In the genomic region with DNA sequence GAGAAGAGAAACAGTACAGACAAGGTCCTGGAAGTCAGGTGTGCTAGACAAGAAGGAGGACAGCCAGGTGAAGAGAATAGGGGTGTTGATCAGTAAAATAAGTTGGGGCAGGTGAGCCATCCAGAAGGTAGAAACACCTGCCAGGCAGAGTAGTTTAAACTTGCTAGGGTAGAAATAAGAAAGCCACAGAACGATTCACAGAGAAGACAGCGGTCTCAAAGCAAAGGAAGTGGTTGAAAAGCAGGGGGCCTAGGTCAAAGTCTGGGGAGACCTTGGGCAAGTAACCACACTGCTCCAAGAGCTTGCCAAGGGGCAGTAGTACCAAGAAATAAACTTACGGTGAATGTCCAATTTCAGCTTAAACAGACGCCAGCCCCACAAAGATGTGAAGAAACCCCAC, we compare ENCODE assay signal across 23 cellular contexts.
DNase-seq lines count a peak whose midpoint lies in the region; ATAC-seq and TF ChIP-seq lines count a peak whose summit lies in the region.
"Had no signal": no experiment of that assay in that cellular context is flagged by ENCODE, and none has a peak within 500 bp of the region (broad histone marks: within the 10 kb centered on the region; RNA-seq: fewer than 3 reads in every experiment).

No MANE protein-coding gene starts in this region.

- H3K4me1 ChIP-seq in DND-41 (ENCODE audit: insufficient read depth, low read length) = peaks cover 1% of the 10 kb centered on the region; the same call in 1 of the 2 replicates
- H3K4me1 ChIP-seq: A549; BE2C; BLaER1 treated with 17β-estradiol and CSF1 and Interleukin-3, amounts not matched to agents 10 nM and 100 nM; Caco-2 had no signal

- no peaks in the 10 kb centered on the region for H3K27me3 ChIP-seq in CD4-positive, alpha-beta T cell (ENCODE audit: control insufficient read depth, insufficient read depth, low read length)
- H3K27me3 ChIP-seq in DND-41 (ENCODE audit: insufficient read depth, low read length, poor library complexity) = no peaks in the 10 kb centered on the region
- H3K27me3 ChIP-seq: BE2C; BLaER1 treated with 17β-estradiol and CSF1 and Interleukin-3, amounts not matched to agents 10 nM and 100 nM had no signal

- no peak for TF ChIP-seq CTCF in activated CD8-positive, alpha-beta T cell treated with anti-CD3 and anti-CD28 coated beads for 36 hours (IDR thresholded peaks at IDR 0.05)
- TF ChIP-seq CTCF in CD4-positive, alpha-beta T cell (IDR thresholded peaks at IDR 0.05) = no peak
- TF ChIP-seq CTCF in DND-41 (IDR thresholded peaks at IDR 0.05; ENCODE audit: borderline replicate concordance, extremely low read depth, low read length, poor library complexity, severe bottlenecking) = no peak

- no peaks in the 10 kb centered on the region for H4K20me1 ChIP-seq in DND-41 (ENCODE audit: insufficient read depth, low read length)
- H4K20me1 ChIP-seq: BLaER1 treated with 17β-estradiol and CSF1 and Interleukin-3, amounts not matched to agents 10 nM and 100 nM had no signal

- no peaks in the 10 kb centered on the region for H3K36me3 Mint-ChIP-seq in activated CD8-positive, alpha-beta T cell treated with anti-CD3 and anti-CD28 coated beads, Interleukin-2, amount 10 ng/mL, durations not matched to agents 7 days and 5 days (ENCODE audit: low read depth)
- no peaks in the 10 kb centered on the region for H3K36me3 Mint-ChIP-seq in activated CD8-positive, alpha-beta T cell treated with anti-CD3 and anti-CD28 coated beads for 36 hours (ENCODE audit: low read depth)
- no peaks in the 10 kb centered on the region for H3K36me3 Mint-ChIP-seq in CD4-positive, alpha-beta T cell (ENCODE audit: low read depth)
- H3K36me3 Mint-ChIP-seq in T-cell = no peaks in the 10 kb centered on the region
- H3K36me3 Mint-ChIP-seq: CD14-positive monocyte; CD4-positive, alpha-beta memory T cell had no signal

- CTCF ChIA-PET in activated CD8-positive, alpha-beta T cell treated with anti-CD3 and anti-CD28 coated beads, Interleukin-2, amount 10 ng/mL, durations not matched to agents 7 days and 5 days (lab: Charles Lee) = no interaction called here
- CTCF ChIA-PET in activated CD8-positive, alpha-beta T cell treated with anti-CD3 and anti-CD28 coated beads for 36 hours (lab: Charles Lee) = no interaction called here
- CTCF ChIA-PET in CD4-positive, alpha-beta T cell (lab: Charles Lee) = no interaction called here
- CTCF ChIA-PET in T-cell (lab: Charles Lee) = no interaction called here

- no peaks in the 10 kb centered on the region for H3K9me3 ChIP-seq in CD4-positive, alpha-beta T cell (ENCODE audit: control insufficient read depth, low read length)
- no peaks in the 10 kb centered on the region for H3K9me3 ChIP-seq in DND-41 (ENCODE audit: insufficient read depth, low read length, severe bottlenecking)
- H3K9me3 ChIP-seq: A549; BE2C; BLaER1 treated with 17β-estradiol and CSF1 and Interleukin-3, amounts not matched to agents 10 nM and 100 nM; Caco-2 had no signal

- H3K27ac Mint-ChIP-seq in activated CD8-positive, alpha-beta T cell treated with anti-CD3 and anti-CD28 coated beads, Interleukin-2, amount 10 ng/mL, durations not matched to agents 7 days and 5 days = no peak overlapping the region
- no peak overlapping the region for H3K27ac Mint-ChIP-seq in activated CD8-positive, alpha-beta T cell treated with anti-CD3 and anti-CD28 coated beads for 36 hours
- H3K27ac Mint-ChIP-seq in CD4-positive, alpha-beta T cell = peak overlapping the region; percentile 11
- H3K27ac Mint-ChIP-seq in T-cell = peak overlapping the region in 1 of 2 donors; percentile 5
- H3K27ac Mint-ChIP-seq: GM23338, H9 had no signal

- H3K4me1 Mint-ChIP-seq in activated CD8-positive, alpha-beta T cell treated with anti-CD3 and anti-CD28 coated beads, Interleukin-2, amount 10 ng/mL, durations not matched to agents 7 days and 5 days (ENCODE audit: low read depth) = peaks cover 15% of the 10 kb centered on the region
- H3K4me1 Mint-ChIP-seq in activated CD8-positive, alpha-beta T cell treated with anti-CD3 and anti-CD28 coated beads for 36 hours (ENCODE audit: low read depth) = peaks cover 10% of the 10 kb centered on the region
- peaks cover 38% of the 10 kb centered on the region for H3K4me1 Mint-ChIP-seq in CD4-positive, alpha-beta T cell (ENCODE audit: low read depth)
- H3K4me1 Mint-ChIP-seq in T-cell = peaks cover 22 to 33% (median 26%) of the 10 kb centered on the region in 3 donors
- H3K4me1 Mint-ChIP-seq: CD14-positive monocyte, GM23338, H9 had no signal

- H3K4me3 Mint-ChIP-seq in activated CD8-positive, alpha-beta T cell treated with anti-CD3 and anti-CD28 coated beads, Interleukin-2, amount 10 ng/mL, durations not matched to agents 7 days and 5 days = no peak overlapping the region
- no peak overlapping the region for H3K4me3 Mint-ChIP-seq in activated CD8-positive, alpha-beta T cell treated with anti-CD3 and anti-CD28 coated beads for 36 hours
- no peak overlapping the region for H3K4me3 Mint-ChIP-seq in CD4-positive, alpha-beta T cell
- H3K4me3 Mint-ChIP-seq in T-cell = peak overlapping the region in 1 of 3 donors; percentile 26
- H3K4me3 Mint-ChIP-seq: CD14-positive monocyte, GM23338, H9 had no signal

- H3K4me3 ChIP-seq in DND-41 (ENCODE audit: low read depth in 1 of 2, low read length in 2 of 2) = no peak overlapping the region
- H3K4me3 ChIP-seq: A549; BLaER1 treated with 17β-estradiol and CSF1 and Interleukin-3, amounts not matched to agents 10 nM and 100 nM; GM12878; GM23338 had no signal

- peak; percentile 33 for ATAC-seq in activated CD8-positive, alpha-beta T cell treated with anti-CD3 and anti-CD28 coated beads, Interleukin-2, amount 10 ng/mL, durations not matched to agents 7 days and 5 days
- ATAC-seq in activated CD8-positive, alpha-beta T cell treated with anti-CD3 and anti-CD28 coated beads for 36 hours = no peak
- ATAC-seq in CD4-positive, alpha-beta T cell (ENCODE audit: poor library complexity) = no peak
- ATAC-seq in DND-41 (ENCODE audit: insufficient read depth, low read depth) (peak; percentile 77), T-cell (replicated peaks in 1 of 4) (peak; percentile 31 to 72 (median 60)), HG03439 (IDR thresholded peaks at IDR 0.05; ENCODE audit: unreplicated experiment) (no peak)
- ATAC-seq: A549, GM12878, GM23338, HCT116 had no signal

- no peak overlapping the region for H3K4me2 ChIP-seq in DND-41 (ENCODE audit: insufficient read depth, low read length)
- H3K4me2 ChIP-seq: A549; BLaER1 treated with 17β-estradiol and CSF1 and Interleukin-3, amounts not matched to agents 10 nM and 100 nM; GM23338 had no signal

- peaks cover 4% of the 10 kb centered on the region for H3K27me3 Mint-ChIP-seq in activated CD8-positive, alpha-beta T cell treated with anti-CD3 and anti-CD28 coated beads, Interleukin-2, amount 10 ng/mL, durations not matched to agents 7 days and 5 days (ENCODE audit: low read depth)
- no peaks in the 10 kb centered on the region for H3K27me3 Mint-ChIP-seq in activated CD8-positive, alpha-beta T cell treated with anti-CD3 and anti-CD28 coated beads for 36 hours
- H3K27me3 Mint-ChIP-seq in CD4-positive, alpha-beta T cell = no peaks in the 10 kb centered on the region
- H3K27me3 Mint-ChIP-seq in T-cell = no peaks in the 10 kb centered on the region
- H3K27me3 Mint-ChIP-seq: CD4-positive, alpha-beta memory T cell had no signal

- no peaks in the 10 kb centered on the region for H3K36me3 ChIP-seq in DND-41 (ENCODE audit: insufficient read depth, low read length)
- H3K36me3 ChIP-seq: BE2C; BLaER1 treated with 17β-estradiol and CSF1 and Interleukin-3, amounts not matched to agents 10 nM and 100 nM had no signal

- no peak overlapping the region for H2AFZ ChIP-seq in DND-41 (ENCODE audit: low read depth, low read length)
- H2AFZ ChIP-seq: GM23338 had no signal

- H3K9ac ChIP-seq in DND-41 (ENCODE audit: low read depth, low read length) = no peak overlapping the region
- H3K9ac ChIP-seq: BLaER1 treated with 17β-estradiol and CSF1 and Interleukin-3, amounts not matched to agents 10 nM and 100 nM had no signal

- no peaks in the 10 kb centered on the region for H3K9me3 Mint-ChIP-seq in activated CD8-positive, alpha-beta T cell treated with anti-CD3 and anti-CD28 coated beads, Interleukin-2, amount 10 ng/mL, durations not matched to agents 7 days and 5 days (ENCODE audit: insufficient read depth)
- no peaks in the 10 kb centered on the region for H3K9me3 Mint-ChIP-seq in activated CD8-positive, alpha-beta T cell treated with anti-CD3 and anti-CD28 coated beads for 36 hours
- no peaks in the 10 kb centered on the region for H3K9me3 Mint-ChIP-seq in CD4-positive, alpha-beta T cell
- H3K9me3 Mint-ChIP-seq in T-cell = no peaks in the 10 kb centered on the region
- H3K9me3 Mint-ChIP-seq: GM23338, H9 had no signal

- H3K79me2 ChIP-seq in DND-41 (ENCODE audit: insufficient read depth, low read length) = no peaks in the 10 kb centered on the region

- POLR2A ChIA-PET in activated CD8-positive, alpha-beta T cell treated with anti-CD3 and anti-CD28 coated beads, Interleukin-2, amount 10 ng/mL, durations not matched to agents 7 days and 5 days (lab: Charles Lee) = no interaction called here
- POLR2A ChIA-PET in activated CD8-positive, alpha-beta T cell treated with anti-CD3 and anti-CD28 coated beads for 36 hours (lab: Charles Lee) = no interaction called here
- POLR2A ChIA-PET in CD4-positive, alpha-beta T cell (lab: Charles Lee) = no interaction called here
- POLR2A ChIA-PET in T-cell (lab: Charles Lee) = no interaction called here

- intact Hi-C loops in activated CD8-positive, alpha-beta T cell treated with anti-CD3 and anti-CD28 coated beads for 36 hours (cut with micrococcal nuclease) = no loop called here
- intact Hi-C loops in CD4-positive, alpha-beta T cell (cut with DNase I, micrococcal nuclease) = no loop called here

- no peak overlapping the region for H3K27ac ChIP-seq in CD4-positive, alpha-beta T cell (ENCODE audit: low read depth, low read length)
- no peak overlapping the region for H3K27ac ChIP-seq in DND-41 (ENCODE audit: low read length)
- H3K27ac ChIP-seq: A549; BLaER1 treated with 17β-estradiol and CSF1 and Interleukin-3, amounts not matched to agents 10 nM and 100 nM had no signal

- DNase-seq in activated CD8-positive, alpha-beta T cell treated with anti-CD3 and anti-CD28 coated beads, Interleukin-2, amount 10 ng/mL, durations not matched to agents 7 days and 5 days = peak; percentile 28
- DNase-seq in activated CD8-positive, alpha-beta T cell treated with anti-CD3 and anti-CD28 coated beads for 36 hours = no peak
- DNase-seq in CD4-positive, alpha-beta T cell = no peak
- DNase-seq in DND-41 = peak; percentile 30
- DNase-seq in T-cell = peak in 1 of 34 experiments; percentile 12
- no peak for DNase-seq in SW480 (ENCODE audit: low spot score)
- DNase-seq: 8988T; ACHN; AML-193; BE2C; Caco-2; CD4-positive, alpha-beta memory T cell; DMS153; EL; GDM1; H9 had no signal

Comparison
In these comparisons a context has a peak if more than half of its experiments do, and no peak if none do; other contexts are left out.
1. ATAC-seq: peak in activated CD8-positive, alpha-beta T cell treated with anti-CD3 and anti-CD28 coated beads, Interleukin-2, amount 10 ng/mL, durations not matched to agents 7 days and 5 days (single experiment), DND-41 (single experiment) and T-cell (4 of 4); none in activated CD8-positive, alpha-beta T cell treated with anti-CD3 and anti-CD28 coated beads for 36 hours (single experiment), CD4-positive, alpha-beta T cell (single experiment) and HG03439 (single experiment).
2. DNase-seq: peak in activated CD8-positive, alpha-beta T cell treated with anti-CD3 and anti-CD28 coated beads, Interleukin-2, amount 10 ng/mL, durations not matched to agents 7 days and 5 days (single experiment) and DND-41 (single experiment); none in activated CD8-positive, alpha-beta T cell treated with anti-CD3 and anti-CD28 coated beads for 36 hours (single experiment), CD4-positive, alpha-beta T cell (0 of 10) and SW480 (single experiment).